Comparison of ENCODE assay signal across 32 cellular contexts in the genomic region with DNA sequence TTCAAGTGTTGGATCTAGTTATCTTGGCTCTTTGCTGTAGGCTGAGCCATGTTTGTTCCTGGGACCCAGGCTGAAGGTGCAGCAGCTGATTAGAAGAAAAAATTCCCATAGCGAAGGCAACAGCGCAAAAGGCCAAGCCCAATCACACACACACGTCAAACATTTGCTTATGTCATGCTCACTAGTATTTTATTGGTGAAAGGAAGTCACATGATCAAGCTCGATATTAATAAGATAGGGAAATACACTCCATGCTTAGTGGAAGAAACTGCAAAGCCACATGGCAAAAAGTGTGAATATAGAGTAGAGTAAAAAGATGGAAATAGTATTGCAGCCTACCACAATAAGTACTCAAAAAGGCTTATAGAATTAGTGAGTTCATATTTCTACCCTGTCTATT.
"Had no signal": no experiment of that assay in that cellular context is flagged by ENCODE, and none has a peak within 500 bp of the region (broad histone marks: within the 10 kb centered on the region; RNA-seq: fewer than 3 reads in every experiment).

No MANE protein-coding gene starts in this region.

- DNase-seq: Karpas-422, Kasumi-1, MG63, MM.1S, MV-4-11, NCI-H1092, NCI-H1092 treated with DMSO at 0.1 percent for 48 hours, NCI-H1105, NCI-H1105 treated with DMSO at 0.1 percent for 48 hours, NCI-H1417 treated with DMSO at 0.1 percent for 48 hours, NCI-H1436, NCI-H1436 treated with DMSO at 0.1 percent for 48 hours, NCI-H146, NCI-H1694, NCI-H1694 treated with DMSO at 0.1 percent for 48 hours, NCI-H187, NCI-H187 treated with DMSO at 0.1 percent for 48 hours, NCI-H1930, NCI-H2029, NCI-H2029 treated with DMSO at 0.1 percent for 48 hours, NCI-H2081, NCI-H2081 treated with DMSO at 0.1 percent for 48 hours, NCI-H2171, NCI-H2171 treated with DMSO at 0.1 percent for 48 hours, NCI-H2227 treated with DMSO at 0.1 percent for 48 hours, NCI-H226, NCI-H345, NCI-H446, NCI-H446 treated with DMSO at 0.1 percent for 48 hours, NCI-H510A, NCI-H510A treated with DMSO at 0.1 percent for 48 hours, NCI-H524 had no signal

- H3K27me3 ChIP-seq: MG63 had no signal

- H3K4me3 ChIP-seq: MG63 had no signal

- H3K9me3 ChIP-seq: MG63 had no signal

- H3K36me3 ChIP-seq: MG63 had no signal
